8 cellular contexts compared by ENCODE assay signal in genomic region chr5:78295035-78295961, GRCh38. TPM values are rescaled to one million over a fixed set of nuclear protein-coding genes. Genes with fewer than 3 reads are reported as not detected.
A peak's percentile ranks its signal among the peaks of the same experiment; 100 is the strongest.
DNase-seq lines count a peak whose midpoint lies in the region; ATAC-seq and TF ChIP-seq lines count a peak whose summit lies in the region.

No MANE protein-coding gene starts in this region.

- 16 to 34% methylated on average over 37 to 46 of the region's 46 CpGs for whole genome bisulfite sequencing in endodermal cell (ENCODE audit: insufficient coverage in 1 of 2, insufficient read length in 1 of 2), 2 experiments

- H3K4me3 ChIP-seq in DND-41 (ENCODE audit: low read depth in 1 of 2, low read length in 2 of 2), result peak overlapping the region; percentile 80 to 83
- H3K4me3 ChIP-seq in GM23338, result peak overlapping the region; percentile 87
- H3K4me3 ChIP-seq in endodermal cell (ENCODE audit: low read length), result peak overlapping the region; percentile 93

- no peaks in the 10 kb centered on the region for H4K20me1 ChIP-seq in DND-41 (ENCODE audit: insufficient read depth, low read length)
- H4K20me1 ChIP-seq in GM23338 (replicated peaks; ENCODE audit: insufficient read depth), result peaks cover 15% of the 10 kb centered on the region

- peak overlapping the region; percentile 86 for H3K9ac ChIP-seq in DND-41 (ENCODE audit: low read depth, low read length)
- H3K9ac ChIP-seq in endodermal cell (ENCODE audit: extremely low read depth, low read length, poor library complexity, severe bottlenecking), result peak overlapping the region; percentile 38

- H3K4me3 Mint-ChIP-seq in GM23338 (peak overlapping the region; percentile 89), endodermal cell (peak overlapping the region; percentile 99)
- H3K4me3 Mint-ChIP-seq in naive thymus-derived CD8-positive, alpha-beta T cell, result peak overlapping the region; percentile 96 to 100 (median 99)

- H3K4me2 ChIP-seq in DND-41 (ENCODE audit: insufficient read depth, low read length), result peak overlapping the region; percentile 99
- peak overlapping the region; percentile 86 for H3K4me2 ChIP-seq in GM23338

- H3K9me3 Mint-ChIP-seq in GM23338 (peaks cover 7% of the 10 kb centered on the region), endodermal cell (peaks cover 6% of the 10 kb centered on the region)
- no peaks in the 10 kb centered on the region for H3K9me3 Mint-ChIP-seq in naive thymus-derived CD8-positive, alpha-beta T cell

- H3K36me3 Mint-ChIP-seq in GM23338 (ENCODE audit: low read depth) (no peaks in the 10 kb centered on the region), endodermal cell (ENCODE audit: low read depth) (peaks cover 3% of the 10 kb centered on the region)
- H3K36me3 Mint-ChIP-seq in naive thymus-derived CD8-positive, alpha-beta T cell, result no peaks in the 10 kb centered on the region

- H3K27ac ChIP-seq in DND-41 (ENCODE audit: low read length) (peak overlapping the region; percentile 86), GM23338 (ENCODE audit: low read depth) (peak overlapping the region; percentile 82), endodermal cell (ENCODE audit: low read depth, low read length) (no peak overlapping the region)

- POLR2A ChIA-PET in naive thymus-derived CD8-positive, alpha-beta T cell (lab: Charles Lee), result interaction anchor here (0.5 to 5.8 kb wide), 7 partner anchors 9 to 689 kb away, joined by 3 to 144 read pairs (median 3); partner anchors contain the start of gene SCAMP1

- peaks cover 15% of the 10 kb centered on the region; the same call in 2 of the 3 replicates for H3K4me1 Mint-ChIP-seq in GM23338
- peaks cover 7% of the 10 kb centered on the region for H3K4me1 Mint-ChIP-seq in endodermal cell
- peaks cover 13 to 45% (median 33%) of the 10 kb centered on the region in 4 donors for H3K4me1 Mint-ChIP-seq in naive thymus-derived CD8-positive, alpha-beta T cell

- H2AFZ ChIP-seq in DND-41 (ENCODE audit: low read depth, low read length) (peak overlapping the region; percentile 96), GM23338 (peak overlapping the region; percentile 95)

- H3K27me3 Mint-ChIP-seq in GM23338 (ENCODE audit: insufficient read depth, low read depth, poor library complexity), result peaks cover 11% of the 10 kb centered on the region
- no peaks in the 10 kb centered on the region for H3K27me3 Mint-ChIP-seq in endodermal cell (ENCODE audit: insufficient read depth)
- peaks cover 0 to 3% (median 0%) of the 10 kb centered on the region in 5 donors for H3K27me3 Mint-ChIP-seq in naive thymus-derived CD8-positive, alpha-beta T cell

- no peaks in the 10 kb centered on the region for H3K9me2 ChIP-seq in GM23338 (ENCODE audit: insufficient read depth)

- ATAC-seq in DND-41 (ENCODE audit: insufficient read depth, low read depth) (peak; percentile 32), GM23338 (peak; percentile 82), GM19463 (IDR thresholded peaks at IDR 0.05; ENCODE audit: unreplicated experiment) (no peak)
- peak; percentile 55 for ATAC-seq in naive thymus-derived CD8-positive, alpha-beta T cell

- H3K4me1 ChIP-seq in DND-41 (ENCODE audit: insufficient read depth, low read length) (peaks cover 27% of the 10 kb centered on the region), GM23338 (ENCODE audit: insufficient read depth) (no peaks in the 10 kb centered on the region), endodermal cell (ENCODE audit: control insufficient read depth, insufficient read depth, low read length) (no peaks in the 10 kb centered on the region)

- H3K27ac Mint-ChIP-seq in GM23338, result peak overlapping the region; percentile 73
- peak overlapping the region; percentile 99 for H3K27ac Mint-ChIP-seq in endodermal cell
- H3K27ac Mint-ChIP-seq in naive thymus-derived CD8-positive, alpha-beta T cell, result peak overlapping the region; percentile 89 to 100 (median 98)

- H3K79me2 ChIP-seq in DND-41 (ENCODE audit: insufficient read depth, low read length) (peaks cover 40% of the 10 kb centered on the region), GM23338 (replicated peaks; ENCODE audit: insufficient read depth) (peaks cover 35% of the 10 kb centered on the region)

- H3F3A ChIP-seq in GM23338 (replicated peaks; ENCODE audit: low read depth), result peaks cover 6% of the 10 kb centered on the region

- no peaks in the 10 kb centered on the region for H3K9me3 ChIP-seq in DND-41 (ENCODE audit: insufficient read depth, low read length, severe bottlenecking)
- peaks cover 3% of the 10 kb centered on the region for H3K9me3 ChIP-seq in endodermal cell (ENCODE audit: control insufficient read depth, low read length)

- H3K36me3 ChIP-seq in DND-41 (ENCODE audit: insufficient read depth, low read length), result no peaks in the 10 kb centered on the region
- no peaks in the 10 kb centered on the region for H3K36me3 ChIP-seq in GM23338 (ENCODE audit: insufficient read depth)
- H3K36me3 ChIP-seq in endodermal cell (ENCODE audit: control insufficient read depth, insufficient read depth, low read length), result no peaks in the 10 kb centered on the region

- peak; percentile 48 for TF ChIP-seq CTCF in DND-41 (IDR thresholded peaks at IDR 0.05; ENCODE audit: borderline replicate concordance, extremely low read depth, low read length, poor library complexity, severe bottlenecking)
- peak; percentile 41 to 62 for TF ChIP-seq CTCF in GM23338 (conservative IDR thresholded peaks at IDR 0.05; ENCODE audit: low read depth in 2 of 2)
- TF ChIP-seq CTCF in endodermal cell (conservative IDR thresholded peaks at IDR 0.05), result peak; percentile 77

- DNase-seq in DND-41, result peak; percentile 36
- DNase-seq in GM23338 (ENCODE audit: low spot score), result peak; percentile 91
- peak; percentile 39 for DNase-seq in NCI-H2171 (lab: John Stamatoyannopoulos, UW)
- peak; percentile 5 to 22 (median 15) for DNase-seq in activated CD8-positive, alpha-beta memory T cell treated with anti-CD3 and anti-CD28 coated beads for 48 hours (ENCODE audit: low read depth in 2 of 3, low spot score in 2 of 3)
- peak; percentile 89 for DNase-seq in endodermal cell
- peak; percentile 24 to 77 (median 52) for DNase-seq in naive thymus-derived CD8-positive, alpha-beta T cell
- DNase-seq in stimulated activated naive CD4-positive, alpha-beta T cell treated with Interleukin-2 at 50 U/mL for 16 hours (lab: John Stamatoyannopoulos, UW), result peak; percentile 46

- H3K27me3 ChIP-seq in DND-41 (ENCODE audit: insufficient read depth, low read length, poor library complexity), result peaks cover 4% of the 10 kb centered on the region
- peaks cover 11% of the 10 kb centered on the region for H3K27me3 ChIP-seq in GM23338 (ENCODE audit: insufficient read depth)
- H3K27me3 ChIP-seq in endodermal cell (ENCODE audit: control insufficient read depth, insufficient read depth, low read length, poor library complexity, severe bottlenecking), result no peaks in the 10 kb centered on the region

TF ChIP-seq in GM23338, 12 proteins besides CTCF, POLR2A, EP300 and RAD21:
- peak; percentile 11; the same call in 1 of the 2 replicates for TF ChIP-seq ZNF114 (CRISPR knock-in tag; IDR thresholded peaks at IDR 0.05)
- TF ChIP-seq ZNF331 (CRISPR knock-in tag; IDR thresholded peaks at IDR 0.05; ENCODE audit: low read depth), result no peak

RNA-seq across cellular contexts. Expression of gene AP3B1, which starts 0.8 kb away (rescaled TPM):
- total RNA-seq in GM23338 (2014; rRNA removed; shearing (Covaris generic)), result 40.7 and 46.3 TPM in 2 replicates
- polyA plus RNA-seq in GM23338 (2016; fragmentation: Nextera tagmentation; extraction: Ambion mirVana), result 32.1 and 33.5 TPM in 2 replicates
- 10 to 100 TPM; 53.4 to 74.0 TPM for total RNA-seq in endodermal cell
- polyA plus RNA-seq in endodermal cell (2013, experiment 1 of 2), result 47.8 TPM
- polyA plus RNA-seq in endodermal cell (2013, experiment 2 of 2), result 42.0 TPM
- total RNA-seq in naive thymus-derived CD8-positive, alpha-beta T cell, result 10 to 100 TPM; 33.1 to 36.4 TPM
- 10 to 100 TPM; 19.8 to 26.2 (median 23.3) TPM for polyA plus RNA-seq in naive thymus-derived CD8-positive, alpha-beta T cell

Comparison
In these comparisons a context has a peak if more than half of its experiments do, and no peak if none do; other contexts are left out.
1. DNase-seq: peak in every context shown above with its lines; median percentile 91 in GM23338; 89 in endodermal cell; 52 in naive thymus-derived CD8-positive, alpha-beta T cell; 46 in stimulated activated naive CD4-positive, alpha-beta T cell treated with Interleukin-2 at 50 U/mL for 16 hours; 39 in NCI-H2171; 36 in DND-41; 15 in activated CD8-positive, alpha-beta memory T cell treated with anti-CD3 and anti-CD28 coated beads for 48 hours.